In the genomic region with DNA sequence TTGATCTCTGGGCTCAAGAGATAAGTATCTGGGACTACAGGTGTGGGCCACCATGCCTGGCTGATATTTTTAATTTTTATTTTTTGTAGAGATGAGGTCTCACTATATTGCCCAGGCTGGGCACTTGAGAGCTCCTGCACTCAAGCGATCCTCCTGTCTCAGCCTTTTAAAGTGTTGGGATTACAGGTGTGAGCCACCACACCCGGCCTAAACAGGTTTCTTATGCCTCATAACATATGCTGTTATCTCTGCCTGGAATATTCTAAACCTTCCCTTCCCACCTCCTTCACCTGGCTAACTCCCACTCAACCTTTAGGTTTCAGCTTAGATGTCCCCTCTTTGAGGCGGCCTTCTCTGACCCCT, we compare ENCODE assay signal across 16 cellular contexts. TPM values are rescaled to one million over a fixed set of nuclear protein-coding genes. Genes with fewer than 3 reads are reported as not detected.
DNase-seq lines count a peak whose midpoint lies in the region; ATAC-seq, FAIRE-seq and TF ChIP-seq lines count a peak whose summit lies in the region.
"Had no signal": no experiment of that assay in that cellular context is flagged by ENCODE, and none has a peak within 500 bp of the region (broad histone marks: within the 10 kb centered on the region; RNA-seq: fewer than 3 reads in every experiment).

No MANE protein-coding gene starts in this region.

- H3K79me2 ChIP-seq in Loucy (ENCODE audit: insufficient read depth, low read length): no peaks in the 10 kb centered on the region
- H3K79me2 ChIP-seq in H1 (ENCODE audit: control insufficient read depth in 1 of 2, insufficient read depth in 2 of 2, low read length in 2 of 2): no peaks in the 10 kb centered on the region
- H3K79me2 ChIP-seq in MM.1S (ENCODE audit: low read length): no peaks in the 10 kb centered on the region

- no peak overlapping the region for H3K14ac ChIP-seq in H1 (ENCODE audit: insufficient read length)

- intact Hi-C loops in mucosa of descending colon (cut with DNase I, micrococcal nuclease): no loop called here

- TF ChIP-seq POLR2A in H1 (IDR thresholded peaks at IDR 0.05; ENCODE audit: control extremely low read depth in 1 of 2, low read depth in 2 of 2, low read length in 2 of 2): no peak

- H3K27me3 ChIP-seq in BLaER1: no peaks in the 10 kb centered on the region
- H3K27me3 ChIP-seq in Loucy (ENCODE audit: insufficient read depth, low read length, poor library complexity, severe bottlenecking): no peaks in the 10 kb centered on the region
- H3K27me3 ChIP-seq in H1 (replicated peaks in 1 of 4; ENCODE audit: control insufficient read depth in 3 of 4, extremely low read depth in 1 of 4, insufficient read depth in 3 of 4, low read length in 3 of 4): no peaks in the 10 kb centered on the region
- no peaks in the 10 kb centered on the region for H3K27me3 ChIP-seq in MM.1S (replicated peaks; ENCODE audit: insufficient read depth, low read length)
- H3K27me3 ChIP-seq: SJCRH30 had no signal

- H2BK15ac ChIP-seq in H1 (ENCODE audit: low read length): no peak overlapping the region

- DNase-seq in H1 (ENCODE audit: low read depth in 1 of 2, low spot score in 2 of 2) (no peak), mucosa of descending colon (no peak), NCI-H187 (lab: John Stamatoyannopoulos, UW) (no peak), mesenteric fat pad (ENCODE audit: low spot score) (no peak), MM.1S (no peak)
- DNase-seq: GDM1, GOT3, NCI-H1436, NCI-H2029 treated with DMSO at 0.1 percent for 48 hours, NCI-H774, PC-9, SJCRH30 had no signal

- ATAC-seq in mucosa of descending colon (peak; percentile 62), GM18517 (IDR thresholded peaks at IDR 0.05; ENCODE audit: unreplicated experiment) (no peak)

- peak overlapping the region; percentile 44; the same call in 1 of the 2 replicates for H2BK12ac ChIP-seq in H1 (ENCODE audit: low read depth, low read length)

- no peak overlapping the region for H4K5ac ChIP-seq in H1 (ENCODE audit: insufficient read length, low read depth, low read length)

- peak overlapping the region; percentile 44 for H4K91ac ChIP-seq in H1 (replicated peaks; ENCODE audit: insufficient read length, low read length)

- TF ChIP-seq RAD21 in H1 (IDR thresholded peaks at IDR 0.05 in 1 of 2, conservative IDR thresholded peaks at IDR 0.05 in 1 of 2; ENCODE audit: low read depth in 2 of 2, low read length in 2 of 2): no peak

- H3K27ac ChIP-seq in BLaER1 (no peak overlapping the region), H1 (ENCODE audit: low read depth, low read length) (no peak overlapping the region), MM.1S (ENCODE audit: low read length) (no peak overlapping the region)
- H3K27ac ChIP-seq: PC-9, SJCRH30 had no signal

- no peak overlapping the region for H3K23ac ChIP-seq in H1 (ENCODE audit: insufficient read length)

- H3K79me1 ChIP-seq in H1 (ENCODE audit: low read depth, low read length): no peaks in the 10 kb centered on the region

- no peak overlapping the region for H3K56ac ChIP-seq in H1 (replicated peaks; ENCODE audit: insufficient read length, low read depth, low read length)

- H3K4me3 ChIP-seq in BLaER1: no peak overlapping the region
- no peak overlapping the region for H3K4me3 ChIP-seq in Loucy (ENCODE audit: low read length, poor library complexity, severe bottlenecking)
- H3K4me3 ChIP-seq in H1 (ENCODE audit: extremely low read depth in 1 of 4, insufficient read depth in 2 of 4, low read depth in 3 of 4, low read length in 4 of 4): no peak overlapping the region
- no peak overlapping the region for H3K4me3 ChIP-seq in mucosa of descending colon
- H3K4me3 ChIP-seq in MM.1S (ENCODE audit: low read length): no peak overlapping the region
- H3K4me3 ChIP-seq: PC-9, SJCRH30 had no signal

- no peak overlapping the region for H2BK120ac ChIP-seq in H1 (replicated peaks; ENCODE audit: low read depth, low read length)

- TF ChIP-seq CTCF in Loucy (conservative IDR thresholded peaks at IDR 0.05; ENCODE audit: low read length) (no peak), H1 (IDR thresholded peaks at IDR 0.05; ENCODE audit: control extremely low read depth in 1 of 3, insufficient read depth in 1 of 3, low read depth in 1 of 3, low read length in 3 of 3) (no peak), mucosa of descending colon (IDR thresholded peaks at IDR 0.05) (no peak), MM.1S (IDR thresholded peaks at IDR 0.05; ENCODE audit: low read length) (no peak)

- H3K9me3 ChIP-seq in BLaER1 (no peaks in the 10 kb centered on the region), Loucy (ENCODE audit: insufficient read depth, low read depth, low read length) (no peaks in the 10 kb centered on the region), H1 (ENCODE audit: insufficient read depth in 2 of 2, low read depth in 1 of 2, low read length in 1 of 2) (no peaks in the 10 kb centered on the region), mucosa of descending colon (no peaks in the 10 kb centered on the region), MM.1S (replicated peaks; ENCODE audit: insufficient read depth, low read length) (no peaks in the 10 kb centered on the region)
- H3K9me3 ChIP-seq: SJCRH30 had no signal

- H3K9ac ChIP-seq in BLaER1 (no peak overlapping the region), Loucy (ENCODE audit: low read depth, low read length, poor library complexity, severe bottlenecking) (peak overlapping the region; percentile 40), H1 (replicated peaks in 1 of 4; ENCODE audit: extremely low read depth in 1 of 4, low read depth in 3 of 4, low read length in 3 of 4) (no peak overlapping the region), MM.1S (ENCODE audit: low read length) (no peak overlapping the region)

- H3K4me2 ChIP-seq in BLaER1 (peak overlapping the region; percentile 3; the same call in 1 of the 2 replicates), Loucy (ENCODE audit: low read depth, low read length, poor library complexity, severe bottlenecking) (peak overlapping the region; percentile 48), H1 (ENCODE audit: insufficient read depth in 1 of 2, low read depth in 2 of 2, low read length in 2 of 2) (peak overlapping the region; percentile 35 to 59; a peak in 2 of 4 replicates), MM.1S (ENCODE audit: low read depth, low read length) (no peak overlapping the region)
- H3K4me2 ChIP-seq: PC-9 had no signal

- no peak for FAIRE-seq in H1 (lab: Jason Lieb, UNC)
- FAIRE-seq: GM12891 had no signal

- 0 out of 2 replicates have a peak overlapping the region, but pooled peaks have one; percentile 9 for H2BK20ac ChIP-seq in H1 (ENCODE audit: low read length)

- H3K36me3 ChIP-seq in BLaER1 (no peaks in the 10 kb centered on the region), Loucy (ENCODE audit: insufficient read depth, low read length) (no peaks in the 10 kb centered on the region), H1 (ENCODE audit: control insufficient read depth in 2 of 4, insufficient read depth in 4 of 4, low read length in 3 of 4) (no peaks in the 10 kb centered on the region), mucosa of descending colon (ENCODE audit: low read depth) (no peaks in the 10 kb centered on the region), MM.1S (replicated peaks; ENCODE audit: insufficient read depth, low read length) (no peaks in the 10 kb centered on the region)
- H3K36me3 ChIP-seq: SJCRH30 had no signal

- H3F3A ChIP-seq in Loucy (ENCODE audit: low read depth) (no peaks in the 10 kb centered on the region), MM.1S (ENCODE audit: insufficient read depth, low read length) (no peaks in the 10 kb centered on the region)

- 0 out of 2 replicates have a peak overlapping the region, but pooled peaks have one; percentile 12 for H2BK5ac ChIP-seq in H1 (ENCODE audit: low read depth, low read length)

- WGBS in H1 (ENCODE audit: extremely low coverage in 1 of 2, insufficient coverage in 1 of 2, insufficient read length in 1 of 2, insufficient replicate concordance in 2 of 2, low coverage in 1 of 2, low lambda C conversion rate in 2 of 2, missing lambda C conversion rate in 1 of 2), 2 experiments: 86% methylated on average over 3 of the region's 3 CpGs; no CpG with 5 or more reads in 1 of the 2 experiments

- H4K20me1 ChIP-seq in BLaER1 (no peaks in the 10 kb centered on the region), Loucy (ENCODE audit: insufficient read depth, low read length, poor library complexity, severe bottlenecking) (no peaks in the 10 kb centered on the region), H1 (replicated peaks in 1 of 2; ENCODE audit: control insufficient read depth in 1 of 2, insufficient read depth in 2 of 2, low read length in 2 of 2) (no peaks in the 10 kb centered on the region), MM.1S (ENCODE audit: insufficient read depth, low read length) (no peaks in the 10 kb centered on the region)

- H3K4me1 ChIP-seq in BLaER1 (peaks cover 42% of the 10 kb centered on the region), Loucy (ENCODE audit: insufficient read depth, low read length, poor library complexity, severe bottlenecking) (peaks cover 14% of the 10 kb centered on the region), H1 (replicated peaks in 1 of 4; ENCODE audit: control insufficient read depth in 3 of 4, insufficient read depth in 4 of 4, low read length in 3 of 4) (peaks cover 6 to 16% (median 11%) of the 10 kb centered on the region in 4 experiments), mucosa of descending colon (ENCODE audit: low read depth) (peaks cover 2% of the 10 kb centered on the region), MM.1S (ENCODE audit: low read length) (peaks cover 4% of the 10 kb centered on the region; the same call in 1 of the 2 replicates)

- H3K4ac ChIP-seq in H1 (replicated peaks; ENCODE audit: insufficient read length, low read depth, low read length): no peak overlapping the region

- H3K18ac ChIP-seq in H1 (ENCODE audit: extremely low read depth, low read length): 0 out of 2 replicates have a peak overlapping the region, but pooled peaks have one; percentile 48

- H4K8ac ChIP-seq in H1 (ENCODE audit: extremely low read depth, insufficient read depth, low read length): no peak overlapping the region

- CTCF ChIA-PET in H1 (lab: Charles Lee; ENCODE audit: partially characterized antibody): interaction anchor here (0.9 to 11.6 kb wide), 10 partner anchors 12 to 159 kb away, joined by 3 to 205 read pairs (median 8); partner anchors contain the start of genes ACLY and ODAD4

- H2AK5ac ChIP-seq in H1 (ENCODE audit: low read depth, low read length): 0 out of 2 replicates have a peak overlapping the region, but pooled peaks have one; percentile 9

- H3K9me2 ChIP-seq in Loucy (replicated peaks; ENCODE audit: low read depth, low read length): no peaks in the 10 kb centered on the region
- no peaks in the 10 kb centered on the region for H3K9me2 ChIP-seq in MM.1S (replicated peaks; ENCODE audit: insufficient read depth, low read length)

- H2AFZ ChIP-seq in Loucy (ENCODE audit: low read length) (peak overlapping the region; percentile 76; the same call in 1 of the 2 replicates), H1 (ENCODE audit: low read length) (no peak overlapping the region), MM.1S (ENCODE audit: low read length) (no peak overlapping the region)
- H2AFZ ChIP-seq: PC-9 had no signal

- H3K23me2 ChIP-seq in H1 (ENCODE audit: low read depth, low read length): no peaks in the 10 kb centered on the region

- TF ChIP-seq EP300 in H1 (IDR thresholded peaks at IDR 0.05; ENCODE audit: borderline replicate concordance in 1 of 2, low read depth in 2 of 2, low read length in 2 of 2): no peak

- POLR2A ChIA-PET in H1 (lab: Charles Lee; ENCODE audit: partially characterized antibody): interaction anchor here (0.6 to 9.7 kb wide), 8 partner anchors 10 to 164 kb away, joined by 3 to 67 read pairs (median 5); partner anchors contain the start of genes ACLY, CNP, DNAJC7 and KAT2A

RNA-seq across cellular contexts. Expression of gene CNP, which starts 8.7 kb away (rescaled TPM):
- total RNA-seq in H1 (2021; fragmentation: NEBNext Ultra II Directional; extraction: Animal tissue kit (Norgen Biotek cat#: 25700)): 60.6 and 64.2 TPM in 2 replicates
- polyA plus RNA-seq in H1 (2011; rRNA removed): 21.9 and 43.3 TPM in 2 replicates
- polyA plus RNA-seq in H1 (2011; cell fraction: cytosol; rRNA removed): 31.8 TPM
- 43.7 TPM for polyA plus RNA-seq in H1 (2011; cell fraction: nucleus; rRNA removed)
- polyA plus RNA-seq in H1 (2012, experiment 1 of 2): 33.1 to 53.1 TPM (median 45.5 TPM) in 4 replicates
- polyA plus RNA-seq in H1 (2012, experiment 2 of 2): 41.2 TPM
- 29.7 TPM for polyA plus RNA-seq in H1 (2013, experiment 1 of 2)
- 28.7 TPM for polyA plus RNA-seq in H1 (2013, experiment 2 of 2)
- 77.8 and 84.7 TPM in 2 replicates for polyA minus RNA-seq in H1 (2011; rRNA and poly(A)+ RNA removed)
- polyA minus RNA-seq in H1 (2011; cell fraction: cytosol; rRNA and poly(A)+ RNA removed): 41.2 TPM
- polyA minus RNA-seq in H1 (2011; cell fraction: nucleus; rRNA and poly(A)+ RNA removed): 33.4 TPM
- total RNA-seq in mucosa of descending colon: 10 to 100 TPM; 44.1 to 88.0 (median 51.6) TPM
- total RNA-seq in mesenteric fat pad: 84.0 TPM

RNA-seq across cellular contexts. Expression of gene ODAD4, which starts 27.4 kb away (rescaled TPM):
- 1.3 TPM in 2 replicates for total RNA-seq in H1 (2021; fragmentation: NEBNext Ultra II Directional; extraction: Animal tissue kit (Norgen Biotek cat#: 25700))
- polyA plus RNA-seq in H1 (2011; rRNA removed): 0.41 and 0.48 TPM in 2 replicates
- 1.2 TPM for polyA plus RNA-seq in H1 (2011; cell fraction: cytosol; rRNA removed)
- 1.1 TPM for polyA plus RNA-seq in H1 (2011; cell fraction: nucleus; rRNA removed)
- polyA plus RNA-seq in H1 (2012, experiment 1 of 2): 1.3 to 1.6 TPM (median 1.5 TPM) in 4 replicates
- 0.42 TPM for polyA plus RNA-seq in H1 (2012, experiment 2 of 2)
- 1.1 TPM for polyA plus RNA-seq in H1 (2013, experiment 1 of 2)
- 0.87 TPM for polyA plus RNA-seq in H1 (2013, experiment 2 of 2)
- 1.5 and 2.0 TPM in 2 replicates for polyA minus RNA-seq in H1 (2011; rRNA and poly(A)+ RNA removed)
- 0.95 TPM for polyA minus RNA-seq in H1 (2011; cell fraction: cytosol; rRNA and poly(A)+ RNA removed)
- polyA minus RNA-seq in H1 (2011; cell fraction: nucleus; rRNA and poly(A)+ RNA removed): 2.6 TPM
- total RNA-seq in mucosa of descending colon (1 to 10 TPM in 1 of 3 donors, under 1 TPM in 1, not detected in 1; 0.34 to 2.1 TPM), mesenteric fat pad (0.48 TPM)

RNA-seq across cellular contexts. Expression of gene ACLY, which starts 39.1 kb away (rescaled TPM):
- 388 and 393 TPM in 2 replicates for total RNA-seq in H1 (2021; fragmentation: NEBNext Ultra II Directional; extraction: Animal tissue kit (Norgen Biotek cat#: 25700))
- polyA plus RNA-seq in H1 (2011; rRNA removed): 167 and 238 TPM in 2 replicates
- 218 TPM for polyA plus RNA-seq in H1 (2011; cell fraction: cytosol; rRNA removed)
- polyA plus RNA-seq in H1 (2011; cell fraction: nucleus; rRNA removed): 329 TPM
- polyA plus RNA-seq in H1 (2012, experiment 1 of 2): 230 to 256 TPM (median 237 TPM) in 4 replicates
- 78.0 TPM for polyA plus RNA-seq in H1 (2012, experiment 2 of 2)
- polyA plus RNA-seq in H1 (2013, experiment 1 of 2): 179 TPM
- polyA plus RNA-seq in H1 (2013, experiment 2 of 2): 170 TPM
- 586 and 598 TPM in 2 replicates for polyA minus RNA-seq in H1 (2011; rRNA and poly(A)+ RNA removed)
- polyA minus RNA-seq in H1 (2011; cell fraction: cytosol; rRNA and poly(A)+ RNA removed): 393 TPM
- polyA minus RNA-seq in H1 (2011; cell fraction: nucleus; rRNA and poly(A)+ RNA removed): 179 TPM
- 10 to 100 TPM; 80.3 to 95.2 (median 81.5) TPM for total RNA-seq in mucosa of descending colon
- total RNA-seq in mesenteric fat pad: 140 TPM

RNA-seq across cellular contexts. Expression of gene DNAJC7, which starts 59.4 kb away (rescaled TPM):
- total RNA-seq in H1 (2021; fragmentation: NEBNext Ultra II Directional; extraction: Animal tissue kit (Norgen Biotek cat#: 25700)): 129 and 148 TPM in 2 replicates
- polyA plus RNA-seq in H1 (2011; rRNA removed): 21.6 and 31.0 TPM in 2 replicates
- polyA plus RNA-seq in H1 (2011; cell fraction: cytosol; rRNA removed): 45.3 TPM
- polyA plus RNA-seq in H1 (2011; cell fraction: nucleus; rRNA removed): 36.9 TPM
- polyA plus RNA-seq in H1 (2012, experiment 1 of 2): 142 to 161 TPM (median 147 TPM) in 4 replicates
- polyA plus RNA-seq in H1 (2012, experiment 2 of 2): 32.5 TPM
- 109 TPM for polyA plus RNA-seq in H1 (2013, experiment 1 of 2)
- polyA plus RNA-seq in H1 (2013, experiment 2 of 2): 105 TPM
- 77.7 and 86.8 TPM in 2 replicates for polyA minus RNA-seq in H1 (2011; rRNA and poly(A)+ RNA removed)
- polyA minus RNA-seq in H1 (2011; cell fraction: cytosol; rRNA and poly(A)+ RNA removed): 44.3 TPM
- polyA minus RNA-seq in H1 (2011; cell fraction: nucleus; rRNA and poly(A)+ RNA removed): 95.7 TPM
- 100 to 1,000 TPM in 1 of 3 donors, 10 to 100 TPM in 2; 80.6 to 108 (median 86.7) TPM for total RNA-seq in mucosa of descending colon
- 74.8 TPM for total RNA-seq in mesenteric fat pad
